Comparison of ENCODE assay signal across 4 cellular contexts in the genomic region with DNA sequence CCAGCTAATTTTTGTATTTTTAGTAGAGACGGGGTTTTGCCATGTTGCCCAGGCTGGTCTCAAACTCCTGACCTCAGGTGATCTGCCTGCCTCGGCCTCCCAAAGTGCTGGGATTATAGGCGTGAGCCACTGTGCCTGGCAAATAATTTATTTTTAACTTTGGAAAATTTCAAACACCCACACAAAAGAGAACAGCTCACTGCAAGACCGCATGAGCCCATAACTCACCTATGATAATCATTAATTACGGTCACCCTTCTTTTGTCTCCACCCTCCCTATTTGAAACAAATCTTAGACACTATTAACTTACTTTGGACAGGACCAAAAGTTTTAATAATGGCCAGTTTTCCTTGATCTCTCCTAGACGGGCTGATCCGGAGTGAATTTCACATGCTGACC. TPM values are rescaled to one million over a fixed set of nuclear protein-coding genes. Genes with fewer than 3 reads are reported as not detected.
"Had no signal": no experiment of that assay in that cellular context is flagged by ENCODE, and none has a peak within 500 bp of the region (broad histone marks: within the 10 kb centered on the region; RNA-seq: fewer than 3 reads in every experiment).

No MANE protein-coding gene starts in this region.

RNA-seq across cellular contexts. Expression of a gene that starts 47.6 kb away (rescaled TPM):
- total RNA-seq: LHCN-M2, M059J, MCF 10A, NCI-H460 had no signal
